ENCODE assay signal across 1 cellular context in genomic region chr12:40170593-40170992, GRCh38.
TF ChIP-seq lines count a peak whose summit lies in the region.

No MANE protein-coding gene starts in this region.

TF ChIP-seq in GM12878, 131 proteins besides CTCF, POLR2A, EP300 and RAD21 (continued from another document):
- TF ChIP-seq, protein P1, sequence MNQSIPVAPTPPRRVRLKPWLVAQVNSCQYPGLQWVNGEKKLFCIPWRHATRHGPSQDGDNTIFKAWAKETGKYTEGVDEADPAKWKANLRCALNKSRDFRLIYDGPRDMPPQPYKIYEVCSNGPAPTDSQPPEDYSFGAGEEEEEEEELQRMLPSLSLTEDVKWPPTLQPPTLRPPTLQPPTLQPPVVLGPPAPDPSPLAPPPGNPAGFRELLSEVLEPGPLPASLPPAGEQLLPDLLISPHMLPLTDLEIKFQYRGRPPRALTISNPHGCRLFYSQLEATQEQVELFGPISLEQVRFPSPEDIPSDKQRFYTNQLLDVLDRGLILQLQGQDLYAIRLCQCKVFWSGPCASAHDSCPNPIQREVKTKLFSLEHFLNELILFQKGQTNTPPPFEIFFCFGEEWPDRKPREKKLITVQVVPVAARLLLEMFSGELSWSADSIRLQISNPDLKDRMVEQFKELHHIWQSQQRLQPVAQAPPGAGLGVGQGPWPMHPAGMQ (IDR thresholded peaks at IDR 0.05; ENCODE audit: borderline replicate concordance): no peak
- no peak for TF ChIP-seq EZH2 (IDR thresholded peaks at IDR 0.05; ENCODE audit: borderline replicate concordance, control insufficient read depth, low read depth, low read length)
